In genomic region chr6:81531869-81532561, GRCh38 we compare ENCODE assay signal across 18 cellular contexts.
A peak's percentile ranks its signal among the peaks of the same experiment; 100 is the strongest.
DNase-seq lines count a peak whose midpoint lies in the region; ATAC-seq and TF ChIP-seq lines count a peak whose summit lies in the region.
"Had no signal": no experiment of that assay in that cellular context is flagged by ENCODE, and none has a peak within 500 bp of the region (broad histone marks: within the 10 kb centered on the region; RNA-seq: fewer than 3 reads in every experiment).

No MANE protein-coding gene starts in this region.

- no peaks in the 10 kb centered on the region for H3K27me3 ChIP-seq in MM.1S (replicated peaks; ENCODE audit: insufficient read depth, low read length)
- H3K27me3 ChIP-seq: BE2C had no signal

- H3K79me2 ChIP-seq in MM.1S (ENCODE audit: low read length): no peaks in the 10 kb centered on the region

- TF ChIP-seq CTCF in MM.1S (IDR thresholded peaks at IDR 0.05; ENCODE audit: low read length) (no peak), choroid plexus epithelial cell (conservative IDR thresholded peaks at IDR 0.05; ENCODE audit: low read depth, low read length) (no peak)

- peak overlapping the region; percentile 58; the same call in 1 of the 2 replicates for H3K27ac ChIP-seq in MM.1S (ENCODE audit: low read length)
- H3K27ac ChIP-seq: SJCRH30 had no signal

- H3K9me3 Mint-ChIP-seq in stimulated activated naive B cell treated with anti-CD40 and anti-IgM and Interleukin-4, amounts not matched to agents 10 μg/mL and 1 μg/mL and 100 μg/mL, for 72 hours: peaks cover 0 to 2% of the 10 kb centered on the region in 2 donors

- no peak overlapping the region for H3K9ac ChIP-seq in MM.1S (ENCODE audit: low read length)

- H3K4me3 ChIP-seq in MM.1S (ENCODE audit: low read length) (peak overlapping the region; percentile 12; the same call in 1 of the 2 replicates), choroid plexus epithelial cell (ENCODE audit: low read depth, low read length) (no peak overlapping the region)
- H3K4me3 ChIP-seq: K562, SJCRH30 had no signal

- DNase-seq in EH (ENCODE audit: low read depth) (peak; percentile 24), MM.1S (peak; percentile 79), choroid plexus epithelial cell (ENCODE audit: low read depth) (peak; percentile 27), non-pigmented ciliary epithelial cell (ENCODE audit: low read depth) (peak; percentile 4), mucosa of gallbladder (ENCODE audit: low spot score) (no peak)
- no peak for DNase-seq in activated CD4-positive, alpha-beta T cell treated with anti-CD3 and anti-CD28 coated beads for 48 hours
- DNase-seq in stimulated activated naive B cell treated with anti-CD40 and anti-IgM and Interleukin-4, amounts not matched to agents 10 μg/mL and 1 μg/mL and 100 μg/mL, for 72 hours: no peak
- DNase-seq: BE2C; Caco-2; CD4-positive, CD25-positive, alpha-beta regulatory T cell; GF-D8; NCI-H1417 treated with DMSO at 0.1 percent for 48 hours; NCI-H2029; NCI-H345; NCI-H524 treated with DMSO at 0.1 percent for 48 hours had no signal

- peaks cover 19% of the 10 kb centered on the region for H3K4me1 ChIP-seq in MM.1S (ENCODE audit: low read length)
- H3K4me1 ChIP-seq: Caco-2, SJCRH30 had no signal

- H3K4me3 Mint-ChIP-seq in stimulated activated naive B cell treated with anti-CD40 and anti-IgM and Interleukin-4, amounts not matched to agents 10 μg/mL and 1 μg/mL and 100 μg/mL, for 72 hours: no peak overlapping the region
- H3K4me3 Mint-ChIP-seq: CD4-positive, CD25-positive, alpha-beta regulatory T cell had no signal

- H3K27ac Mint-ChIP-seq in stimulated activated naive B cell treated with anti-CD40 and anti-IgM and Interleukin-4, amounts not matched to agents 10 μg/mL and 1 μg/mL and 100 μg/mL, for 72 hours: no peak overlapping the region
- H3K27ac Mint-ChIP-seq: CD4-positive, CD25-positive, alpha-beta regulatory T cell had no signal

- H3F3A ChIP-seq in MM.1S (ENCODE audit: insufficient read depth, low read length): peaks cover 11% of the 10 kb centered on the region

- no peak for ATAC-seq in stimulated activated naive B cell treated with anti-CD40 and anti-IgM and Interleukin-4, amounts not matched to agents 10 μg/mL and 1 μg/mL and 100 μg/mL, for 72 hours (replicated peaks)
- ATAC-seq: K562, Panc1 had no signal

- H3K9me2 ChIP-seq in MM.1S (replicated peaks; ENCODE audit: insufficient read depth, low read length): no peaks in the 10 kb centered on the region

- H3K27me3 Mint-ChIP-seq in stimulated activated naive B cell treated with anti-CD40 and anti-IgM and Interleukin-4, amounts not matched to agents 10 μg/mL and 1 μg/mL and 100 μg/mL, for 72 hours: no peaks in the 10 kb centered on the region
- H3K27me3 Mint-ChIP-seq: CD4-positive, CD25-positive, alpha-beta regulatory T cell had no signal

- H3K4me2 ChIP-seq in MM.1S (ENCODE audit: low read depth, low read length): peak overlapping the region; percentile 26

- H3K36me3 ChIP-seq in MM.1S (replicated peaks; ENCODE audit: insufficient read depth, low read length): no peaks in the 10 kb centered on the region
- H3K36me3 ChIP-seq: BE2C, SJCRH30 had no signal

- no peaks in the 10 kb centered on the region for H3K36me3 Mint-ChIP-seq in stimulated activated naive B cell treated with anti-CD40 and anti-IgM and Interleukin-4, amounts not matched to agents 10 μg/mL and 1 μg/mL and 100 μg/mL, for 72 hours
- H3K36me3 Mint-ChIP-seq: CD4-positive, CD25-positive, alpha-beta regulatory T cell had no signal

- no peaks in the 10 kb centered on the region for H4K20me1 ChIP-seq in MM.1S (ENCODE audit: insufficient read depth, low read length)

- peaks cover 0 to 6% of the 10 kb centered on the region in 2 donors for H3K4me1 Mint-ChIP-seq in stimulated activated naive B cell treated with anti-CD40 and anti-IgM and Interleukin-4, amounts not matched to agents 10 μg/mL and 1 μg/mL and 100 μg/mL, for 72 hours
- H3K4me1 Mint-ChIP-seq: CD4-positive, CD25-positive, alpha-beta regulatory T cell had no signal

- H2AFZ ChIP-seq in MM.1S (ENCODE audit: low read length): peak overlapping the region; percentile 36; the same call in 1 of the 2 replicates

- H3K9me3 ChIP-seq in MM.1S (replicated peaks; ENCODE audit: insufficient read depth, low read length): no peaks in the 10 kb centered on the region
- H3K9me3 ChIP-seq: BE2C, Caco-2, SJCRH30 had no signal

Comparison
In these comparisons a context has a peak if more than half of its experiments do, and no peak if none do; other contexts are left out.
1. DNase-seq: peak in EH (single experiment), MM.1S (single experiment), choroid plexus epithelial cell (single experiment) and non-pigmented ciliary epithelial cell (single experiment); none in activated CD4-positive, alpha-beta T cell treated with anti-CD3 and anti-CD28 coated beads for 48 hours (single experiment), stimulated activated naive B cell treated with anti-CD40 and anti-IgM and Interleukin-4, amounts not matched to agents 10 μg/mL and 1 μg/mL and 100 μg/mL, for 72 hours (single experiment) and mucosa of gallbladder (single experiment).